Comparison of ENCODE assay signal across 8 cellular contexts in genomic region chr1:25874635-25875153, GRCh38. TPM values are rescaled to one million over a fixed set of nuclear protein-coding genes. Genes with fewer than 3 reads are reported as not detected.
DNase-seq lines count a peak whose midpoint lies in the region; ATAC-seq, FAIRE-seq and TF ChIP-seq lines count a peak whose summit lies in the region.

No MANE protein-coding gene starts in this region.

- FAIRE-seq in keratinocyte (lab: Jason Lieb, UNC), result no peak

- H3K27me3 ChIP-seq in keratinocyte (ENCODE audit: control insufficient read depth, extremely low read depth, insufficient read depth, low read length), result no peaks in the 10 kb centered on the region

- peaks cover 10% of the 10 kb centered on the region for H3K79me2 ChIP-seq in keratinocyte (ENCODE audit: control insufficient read depth, insufficient read depth, low read length)

- H3K36me3 ChIP-seq in HEK293 (ENCODE audit: control insufficient read depth in 2 of 2, insufficient read depth in 1 of 2, low read length in 2 of 2) (peaks cover 0 to 9% of the 10 kb centered on the region in 2 experiments; a peak in 1 of 3 replicates), keratinocyte (ENCODE audit: control insufficient read depth in 2 of 2, extremely low read depth in 1 of 2, insufficient read depth in 2 of 2, low read length in 2 of 2) (peaks cover 5 to 11% of the 10 kb centered on the region in 2 experiments)

- DNase-seq in keratinocyte (ENCODE audit: low read depth, low spot score) (no peak), occipital lobe (lab: John Stamatoyannopoulos, UW) (no peak), NOMO-1 treated with DMSO at 0.1 percent for 48 hours (lab: John Stamatoyannopoulos, UW; ENCODE audit: unreplicated experiment) (no peak)

- H3K4me3 Mint-ChIP-seq in activated naive CD8-positive, alpha-beta T cell, result peak overlapping the region; percentile 87
- H3K4me3 Mint-ChIP-seq in stimulated activated naive CD8-positive, alpha-beta T cell treated with anti-CD3 and anti-CD28 coated beads, Interleukin-15, Interleukin-2, amounts not matched to agents 100 ng/mL and 50 ng/mL, for 24 hours, result peak overlapping the region; percentile 85

- peak overlapping the region; percentile 99 for H3K4me2 ChIP-seq in keratinocyte (ENCODE audit: control insufficient read depth, extremely low read depth, insufficient read depth, low read depth, low read length)

- TF ChIP-seq CTCF in HEK293 (tag by site-specific recombination; IDR thresholded peaks at IDR 0.05), result no peak
- TF ChIP-seq CTCF in keratinocyte (optimal IDR thresholded peaks at IDR 0.05 in 1 of 3, IDR thresholded peaks at IDR 0.05 in 1 of 3, conservative IDR thresholded peaks at IDR 0.05 in 1 of 3; ENCODE audit: extremely low read depth in 1 of 3, insufficient read depth in 2 of 3, low read length in 3 of 3), result no peak

- H3K4me3 ChIP-seq in HEK293 (ENCODE audit: low read depth, low read length) (peak overlapping the region; percentile 44), keratinocyte (ENCODE audit: control insufficient read depth in 2 of 3, extremely low read depth in 1 of 3, insufficient read depth in 2 of 3, low read depth in 1 of 3, low read length in 3 of 3) (peak overlapping the region; percentile 62 to 84 (median 83))

- H3K4me1 ChIP-seq in HEK293 (ENCODE audit: control insufficient read depth, insufficient read depth, low read length), result no peaks in the 10 kb centered on the region
- H3K4me1 ChIP-seq in keratinocyte (ENCODE audit: control insufficient read depth, extremely low read depth, insufficient read depth, low read length), result peaks cover 50% of the 10 kb centered on the region

- peaks cover 6% of the 10 kb centered on the region for H3K4me1 Mint-ChIP-seq in activated naive CD8-positive, alpha-beta T cell (ENCODE audit: low read depth)
- H3K4me1 Mint-ChIP-seq in stimulated activated naive CD8-positive, alpha-beta T cell treated with anti-CD3 and anti-CD28 coated beads, Interleukin-15, Interleukin-2, amounts not matched to agents 100 ng/mL and 50 ng/mL, for 24 hours (ENCODE audit: low read depth), result peaks cover 23% of the 10 kb centered on the region

- H3K9ac ChIP-seq in keratinocyte (ENCODE audit: control insufficient read depth, extremely low read depth, insufficient read depth, low read length), result peak overlapping the region; percentile 78

- H3K36me3 Mint-ChIP-seq in activated naive CD8-positive, alpha-beta T cell, result no peaks in the 10 kb centered on the region
- no peaks in the 10 kb centered on the region for H3K36me3 Mint-ChIP-seq in stimulated activated naive CD8-positive, alpha-beta T cell treated with anti-CD3 and anti-CD28 coated beads, Interleukin-15, Interleukin-2, amounts not matched to agents 100 ng/mL and 50 ng/mL, for 24 hours (ENCODE audit: low read depth)

- dilution Hi-C loops in keratinocyte (cut with MboI; ENCODE audit: extremely low pct_ligation_motif_present, low sequenced_read_pairs), result loop anchor here (25.0 kb wide), 1 partner anchor 113 kb away; the partner anchor contains the start of gene PAFAH2

- H3K9me3 ChIP-seq in HEK293 (ENCODE audit: control insufficient read depth, insufficient read depth, low read depth, low read length), result no peaks in the 10 kb centered on the region
- no peaks in the 10 kb centered on the region for H3K9me3 ChIP-seq in keratinocyte (ENCODE audit: control insufficient read depth, low read depth, low read length)

- H2AFZ ChIP-seq in keratinocyte (ENCODE audit: control insufficient read depth, low read length), result peak overlapping the region; percentile 53

- no peaks in the 10 kb centered on the region for H3K9me1 ChIP-seq in keratinocyte (ENCODE audit: control insufficient read depth, extremely low read depth, insufficient read depth, low read length)

- H4K20me1 ChIP-seq in keratinocyte (ENCODE audit: control insufficient read depth, extremely low read depth, insufficient read depth, low read length), result no peaks in the 10 kb centered on the region

- peak overlapping the region; percentile 42; the same call in 1 of the 2 replicates for H3K27ac ChIP-seq in HEK293 (ENCODE audit: extremely low read depth, low read depth, low read length)
- peak overlapping the region; percentile 61 for H3K27ac ChIP-seq in keratinocyte (ENCODE audit: control insufficient read depth, insufficient read depth, low read length)

- no peaks in the 10 kb centered on the region for H3K27me3 Mint-ChIP-seq in activated naive CD8-positive, alpha-beta T cell
- H3K27me3 Mint-ChIP-seq in stimulated activated naive CD8-positive, alpha-beta T cell treated with anti-CD3 and anti-CD28 coated beads, Interleukin-15, Interleukin-2, amounts not matched to agents 100 ng/mL and 50 ng/mL, for 24 hours, result peaks cover 7% of the 10 kb centered on the region

- no peaks in the 10 kb centered on the region for H3K9me3 Mint-ChIP-seq in activated naive CD8-positive, alpha-beta T cell (ENCODE audit: low read depth)
- no peaks in the 10 kb centered on the region for H3K9me3 Mint-ChIP-seq in stimulated activated naive CD8-positive, alpha-beta T cell treated with anti-CD3 and anti-CD28 coated beads, Interleukin-15, Interleukin-2, amounts not matched to agents 100 ng/mL and 50 ng/mL, for 24 hours

- POLR2A ChIA-PET in HEK293 (lab: Yijun Ruan, JAX), result interaction anchor here (0.6 to 1.8 kb wide), 10 partner anchors 11 to 123 kb away, joined by 3 to 7 read pairs (median 4); partner anchors contain the start of genes MTFR1L and PAFAH2

- CTCF ChIA-PET in HEK293 (lab: Yijun Ruan, JAX), result interaction anchor here (0.5 to 0.6 kb wide), 2 partner anchors 52 to 1026 kb away, joined by 3 to 4 read pairs; no protein-coding TSS in a partner anchor

- no peak for ATAC-seq in HG02884 (IDR thresholded peaks at IDR 0.05; ENCODE audit: unreplicated experiment)
- ATAC-seq in HG03565 (IDR thresholded peaks at IDR 0.05; ENCODE audit: unreplicated experiment), result no peak

- H3K27ac Mint-ChIP-seq in activated naive CD8-positive, alpha-beta T cell, result peak overlapping the region; percentile 50
- H3K27ac Mint-ChIP-seq in stimulated activated naive CD8-positive, alpha-beta T cell treated with anti-CD3 and anti-CD28 coated beads, Interleukin-15, Interleukin-2, amounts not matched to agents 100 ng/mL and 50 ng/mL, for 24 hours, result peak overlapping the region; percentile 51

TF ChIP-seq in HEK293, 187 proteins besides CTCF, POLR2A, EP300 and RAD21 (continues in another document):
- TF ChIP-seq ZXDB (tag by site-specific recombination; IDR thresholded peaks at IDR 0.05) (no peak), TCF7L2 (IDR thresholded peaks at IDR 0.05; ENCODE audit: borderline replicate concordance, low read depth, low read length) (no peak), ZNF394 (tag by site-specific recombination; IDR thresholded peaks at IDR 0.05; ENCODE audit: borderline replicate concordance) (no peak), ZNF701 (tag by site-specific recombination; IDR thresholded peaks at IDR 0.05) (no peak), ZBTB7A (tag by site-specific recombination; IDR thresholded peaks at IDR 0.05; ENCODE audit: low read depth) (no peak), ZNF514 (tag by site-specific recombination; IDR thresholded peaks at IDR 0.05) (no peak), ZNF677 (tag by site-specific recombination; IDR thresholded peaks at IDR 0.05) (no peak)
- TF ChIP-seq, protein P1, sequence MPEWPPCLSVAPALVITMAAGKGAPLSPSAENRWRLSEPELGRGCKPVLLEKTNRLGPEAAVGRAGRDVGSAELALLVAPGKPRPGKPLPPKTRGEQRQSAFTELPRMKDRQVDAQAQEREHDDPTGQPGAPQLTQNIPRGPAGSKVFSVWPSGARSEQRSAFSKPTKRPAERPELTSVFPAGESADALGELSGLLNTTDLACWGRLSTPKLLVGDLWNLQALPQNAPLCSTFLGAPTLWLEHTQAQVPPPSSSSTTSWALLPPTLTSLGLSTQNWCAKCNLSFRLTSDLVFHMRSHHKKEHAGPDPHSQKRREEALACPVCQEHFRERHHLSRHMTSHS (tag by site-specific recombination; IDR thresholded peaks at IDR 0.05), result no peak

RNA-seq across cellular contexts. Expression of gene PAQR7, which starts 0.8 kb away (rescaled TPM):
- 14.5 to 32.1 TPM (median 21.7 TPM) in 3 replicates for polyA plus RNA-seq in keratinocyte
- 7.0 TPM for polyA plus RNA-seq in keratinocyte (2011; ENCODE audit: low read depth)
- 12.6 and 17.1 TPM in 2 replicates for polyA plus RNA-seq in keratinocyte (2011; cell fraction: cytosol; rRNA removed)
- polyA plus RNA-seq in keratinocyte (2011; cell fraction: nucleus; rRNA removed), result 40.5 and 47.9 TPM in 2 replicates
- 19.1 and 34.6 TPM in 2 replicates for polyA plus RNA-seq in keratinocyte (2012; ENCODE audit: low replicate concordance)
- 29.5 to 61.0 TPM (median 33.6 TPM) in 3 replicates for polyA minus RNA-seq in keratinocyte
- polyA minus RNA-seq in keratinocyte (2011; cell fraction: cytosol; rRNA and poly(A)+ RNA removed), result 31.5 TPM
- 29.3 and 35.2 TPM in 2 replicates for polyA minus RNA-seq in keratinocyte (2011; cell fraction: nucleus; rRNA and poly(A)+ RNA removed)
- total RNA-seq in occipital lobe, result 8.1 TPM

RNA-seq across cellular contexts. Expression of gene AUNIP, which starts 15.4 kb away (rescaled TPM):
- polyA plus RNA-seq in keratinocyte, result 6.2 to 9.3 TPM (median 8.0 TPM) in 3 replicates
- polyA plus RNA-seq in keratinocyte (2011; ENCODE audit: low read depth), result 0.32 TPM
- polyA plus RNA-seq in keratinocyte (2011; cell fraction: cytosol; rRNA removed), result 4.4 and 8.9 TPM in 2 replicates
- polyA plus RNA-seq in keratinocyte (2011; cell fraction: nucleus; rRNA removed), result 5.5 and 6.3 TPM in 2 replicates
- polyA plus RNA-seq in keratinocyte (2012; ENCODE audit: low replicate concordance), result 1.4 and 5.6 TPM in 2 replicates
- polyA minus RNA-seq in keratinocyte, result 3.1 to 9.8 TPM (median 5.5 TPM) in 3 replicates
- 4.2 TPM for polyA minus RNA-seq in keratinocyte (2011; cell fraction: cytosol; rRNA and poly(A)+ RNA removed)
- polyA minus RNA-seq in keratinocyte (2011; cell fraction: nucleus; rRNA and poly(A)+ RNA removed), result 2.6 and 3.2 TPM in 2 replicates
- total RNA-seq in occipital lobe, result 1.7 TPM

RNA-seq across cellular contexts. Expression of gene STMN1, which starts 31.5 kb away (rescaled TPM):
- polyA plus RNA-seq in keratinocyte, result 16.2 to 96.9 TPM (median 82.8 TPM) in 3 replicates
- polyA plus RNA-seq in keratinocyte (2011; ENCODE audit: low read depth), result 144 TPM
- polyA plus RNA-seq in keratinocyte (2011; cell fraction: cytosol; rRNA removed), result 43.2 and 53.5 TPM in 2 replicates
- polyA plus RNA-seq in keratinocyte (2011; cell fraction: nucleus; rRNA removed), result 28.5 and 36.8 TPM in 2 replicates
- 47.4 and 128 TPM in 2 replicates for polyA plus RNA-seq in keratinocyte (2012; ENCODE audit: low replicate concordance)
- 2.3 to 17.5 TPM (median 10.3 TPM) in 3 replicates for polyA minus RNA-seq in keratinocyte
- 8.4 TPM for polyA minus RNA-seq in keratinocyte (2011; cell fraction: cytosol; rRNA and poly(A)+ RNA removed)
- 2.7 and 6.4 TPM in 2 replicates for polyA minus RNA-seq in keratinocyte (2011; cell fraction: nucleus; rRNA and poly(A)+ RNA removed)
- 706 TPM for total RNA-seq in occipital lobe

RNA-seq across cellular contexts. Expression of gene MTFR1L, which starts 54.9 kb away (rescaled TPM):
- polyA plus RNA-seq in keratinocyte, result 31.6 to 37.3 TPM (median 32.6 TPM) in 3 replicates
- polyA plus RNA-seq in keratinocyte (2011; ENCODE audit: low read depth), result 7.1 TPM
- 30.3 and 30.6 TPM in 2 replicates for polyA plus RNA-seq in keratinocyte (2011; cell fraction: cytosol; rRNA removed)
- polyA plus RNA-seq in keratinocyte (2011; cell fraction: nucleus; rRNA removed), result 78.6 and 91.6 TPM in 2 replicates
- polyA plus RNA-seq in keratinocyte (2012; ENCODE audit: low replicate concordance), result 26.6 TPM in 2 replicates
- polyA minus RNA-seq in keratinocyte, result 24.3 to 38.7 TPM (median 25.7 TPM) in 3 replicates
- polyA minus RNA-seq in keratinocyte (2011; cell fraction: cytosol; rRNA and poly(A)+ RNA removed), result 22.8 TPM
- polyA minus RNA-seq in keratinocyte (2011; cell fraction: nucleus; rRNA and poly(A)+ RNA removed), result 13.7 and 13.9 TPM in 2 replicates
- 32.8 TPM for total RNA-seq in occipital lobe
